16 cellular contexts compared by ENCODE assay signal in the genomic region with DNA sequence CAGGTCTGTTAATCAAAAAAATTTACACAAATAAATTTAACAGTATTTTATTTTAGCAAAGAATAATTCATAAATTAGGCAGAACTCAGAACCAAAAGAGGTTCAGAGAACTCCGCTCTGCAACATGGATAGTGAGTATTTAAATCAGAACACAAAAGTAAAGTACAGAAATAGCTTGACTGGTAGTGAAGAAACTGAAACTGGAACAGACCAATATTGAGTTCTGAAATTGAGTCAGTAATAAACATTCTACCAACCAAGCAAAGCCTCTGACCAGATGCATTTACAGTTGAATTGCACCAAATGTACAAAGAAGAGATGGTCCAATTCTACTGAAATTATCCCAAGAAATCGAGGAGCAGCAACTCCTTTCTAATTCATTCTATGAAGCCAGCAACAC.
DNase-seq lines count a peak whose midpoint lies in the region; ATAC-seq and TF ChIP-seq lines count a peak whose summit lies in the region.
"Had no signal": no experiment of that assay in that cellular context is flagged by ENCODE, and none has a peak within 500 bp of the region (broad histone marks: within the 10 kb centered on the region; RNA-seq: fewer than 3 reads in every experiment).

No MANE protein-coding gene starts in this region.

- no peaks in the 10 kb centered on the region for H3K9me3 Mint-ChIP-seq in progenitor cell of endocrine pancreas (ENCODE audit: low read depth)
- H3K9me3 Mint-ChIP-seq: activated naive CD8-positive, alpha-beta T cell treated with anti-CD3 and anti-CD28 coated beads, Interleukin-2, amount 50 U/mL, for 24 hours had no signal

- DNase-seq in GM13977 (ENCODE audit: low spot score): peak; percentile 17
- no peak for DNase-seq in superior temporal gyrus (ENCODE audit: extremely low spot score)
- no peak for DNase-seq in omental fat pad (ENCODE audit: low spot score)
- DNase-seq in AML-193 (lab: John Stamatoyannopoulos, UW): no peak
- no peak for DNase-seq in progenitor cell of endocrine pancreas (ENCODE audit: low spot score, unreplicated experiment)
- DNase-seq: activated CD4-positive, alpha-beta T cell treated with anti-CD3 and anti-CD28 coated beads for 1 hour; activated naive CD8-positive, alpha-beta T cell treated with anti-CD3 and anti-CD28 coated beads, Interleukin-2, amount 50 U/mL, for 24 hours; cerebellar nuclear complex; heart right ventricle; left colon; naive B cell; NCI-H2171; upper lobe of right lung had no signal

- in situ Hi-C loops in GM13977 (cut with MboI; ENCODE audit: low pct_unique_long_range_greater_than_20kb, low sequenced_read_pairs, unreplicated experiment): no loop called here

- TF ChIP-seq CTCF in GM13977 (IDR thresholded peaks at IDR 0.05; ENCODE audit: extremely low read depth, insufficient read depth, missing control alignments): no peak
- no peak for TF ChIP-seq CTCF in omental fat pad (IDR thresholded peaks at IDR 0.05)
- TF ChIP-seq CTCF in progenitor cell of endocrine pancreas (IDR thresholded peaks at IDR 0.05; ENCODE audit: unreplicated experiment): no peak

- no peak overlapping the region for H3K4me3 Mint-ChIP-seq in progenitor cell of endocrine pancreas (ENCODE audit: low read depth)
- H3K4me3 Mint-ChIP-seq: activated naive CD8-positive, alpha-beta T cell treated with anti-CD3 and anti-CD28 coated beads, Interleukin-2, amount 50 U/mL, for 24 hours; naive B cell had no signal

- ATAC-seq in GM19397 (IDR thresholded peaks at IDR 0.05; ENCODE audit: unreplicated experiment): peak; percentile 72
- ATAC-seq in HG02678 (IDR thresholded peaks at IDR 0.05; ENCODE audit: unreplicated experiment): peak; percentile 79
- ATAC-seq in HG03196 (IDR thresholded peaks at IDR 0.05; ENCODE audit: unreplicated experiment): peak; percentile 84
- ATAC-seq in omental fat pad (ENCODE audit: low FRiP score): no peak
- ATAC-seq: activated naive CD8-positive, alpha-beta T cell treated with anti-CD3 and anti-CD28 coated beads, Interleukin-2, amount 50 U/mL, for 24 hours; heart right ventricle; left colon; upper lobe of right lung had no signal

- H3K27ac Mint-ChIP-seq in progenitor cell of endocrine pancreas: no peak overlapping the region
- H3K27ac Mint-ChIP-seq: activated naive CD8-positive, alpha-beta T cell treated with anti-CD3 and anti-CD28 coated beads, Interleukin-2, amount 50 U/mL, for 24 hours; naive B cell had no signal

- H3K27me3 Mint-ChIP-seq in progenitor cell of endocrine pancreas: no peaks in the 10 kb centered on the region
- H3K27me3 Mint-ChIP-seq: activated naive CD8-positive, alpha-beta T cell treated with anti-CD3 and anti-CD28 coated beads, Interleukin-2, amount 50 U/mL, for 24 hours; naive B cell had no signal

- peaks cover 9% of the 10 kb centered on the region for H3K4me1 Mint-ChIP-seq in progenitor cell of endocrine pancreas (ENCODE audit: low read depth)
- H3K4me1 Mint-ChIP-seq: activated naive CD8-positive, alpha-beta T cell treated with anti-CD3 and anti-CD28 coated beads, Interleukin-2, amount 50 U/mL, for 24 hours; naive B cell had no signal

- no peaks in the 10 kb centered on the region for H3K36me3 Mint-ChIP-seq in progenitor cell of endocrine pancreas (ENCODE audit: insufficient read depth)
- H3K36me3 Mint-ChIP-seq: naive B cell had no signal
